Comparison of ENCODE assay signal across 28 cellular contexts in genomic region chr7:112190120-112190519, GRCh38.
"Had no signal": no experiment of that assay in that cellular context is flagged by ENCODE, and none has a peak within 500 bp of the region (broad histone marks: within the 10 kb centered on the region; RNA-seq: fewer than 3 reads in every experiment).

No MANE protein-coding gene starts in this region.

- H3K36me3 ChIP-seq: adrenal gland, breast epithelium, WERI-Rb-1 had no signal

- H3K27me3 ChIP-seq: adrenal gland, body of pancreas, breast epithelium had no signal

- H2AFZ ChIP-seq: PC-9 had no signal

- DNase-seq: activated CD4-positive, alpha-beta T cell treated with anti-CD3 and anti-CD28 coated beads, Interleukin-2, amount 10 ng/mL, durations not matched to agents 7 days and 5 days; activated CD4-positive, alpha-beta T cell treated with anti-CD3 and anti-CD28 coated beads, Interleukin-2, amount 50 U/mL, for 48 hours; activated CD8-positive, alpha-beta T cell treated with anti-CD3 and anti-CD28 coated beads, Interleukin-2, amount 10 ng/mL, durations not matched to agents 7 days and 5 days; activated gamma-delta T cell treated with Interleukin-2 at 50 U/mL for 16 hours; activated naive CD4-positive, alpha-beta T cell treated with anti-CD3 and anti-CD28 coated beads for 36 hours; activated T-cell treated with anti-CD3 and anti-CD28 coated beads, Interleukin-2, amount 50 U/mL, for 4 hours; adrenal gland; body of pancreas; NCI-H1105; NCI-H1417 treated with DMSO at 0.1 percent for 48 hours; NCI-H187 treated with DMSO at 0.1 percent for 48 hours; NCI-H2081; NCI-H2171 treated with DMSO at 0.1 percent for 48 hours; NCI-H2227 treated with DMSO at 0.1 percent for 48 hours; NCI-H446; NCI-H510A treated with DMSO at 0.1 percent for 48 hours; NCI-H69; NCI-H82; PC-9; Right ventricle myocardium superior; SW 1271; T-helper 1 cell; T-helper 2 cell; T-helper 9 cell; WERI-Rb-1 had no signal

- H3K9me3 ChIP-seq: adrenal gland, body of pancreas, breast epithelium had no signal

- ATAC-seq: activated CD8-positive, alpha-beta T cell treated with anti-CD3 and anti-CD28 coated beads, Interleukin-2, amount 10 ng/mL, durations not matched to agents 7 days and 5 days; activated naive CD4-positive, alpha-beta T cell treated with anti-CD3 and anti-CD28 coated beads, Interleukin-2, amount 50 U/mL, for 72 hours; activated T-cell treated with anti-CD3 and anti-CD28 coated beads, Interleukin-2, amount 50 U/mL, for 4 hours; body of pancreas had no signal

- H3K4me1 ChIP-seq: body of pancreas, breast epithelium had no signal

- H3K4me3 Mint-ChIP-seq: activated CD4-positive, alpha-beta T cell treated with anti-CD3 and anti-CD28 coated beads, Interleukin-2, amount 10 ng/mL, durations not matched to agents 7 days and 5 days; activated CD8-positive, alpha-beta T cell treated with anti-CD3 and anti-CD28 coated beads, Interleukin-2, amount 10 ng/mL, durations not matched to agents 7 days and 5 days; activated naive CD4-positive, alpha-beta T cell treated with anti-CD3 and anti-CD28 coated beads for 36 hours; activated T-cell treated with anti-CD3 and anti-CD28 coated beads, Interleukin-2, amount 50 U/mL, for 4 hours; activated T-helper 1 cell treated with anti-CD3 and anti-CD28 coated beads, Interleukin-12 subunit alpha, Interleukin-12 subunit beta, Interleukin-2, Interleukin-4 antibody, amounts not matched to agents 30 ng/mL and 10 ng/mL and 1 ng/mL, durations not matched to agents 14 hours and 24 hours and 36 hours had no signal

- H3K27ac ChIP-seq: adrenal gland, body of pancreas, breast epithelium, PC-9, WERI-Rb-1 had no signal

- H3K4me1 Mint-ChIP-seq: activated CD4-positive, alpha-beta T cell treated with anti-CD3 and anti-CD28 coated beads, Interleukin-2, amount 10 ng/mL, durations not matched to agents 7 days and 5 days had no signal

- H3K27ac Mint-ChIP-seq: activated CD4-positive, alpha-beta T cell treated with anti-CD3 and anti-CD28 coated beads, Interleukin-2, amount 10 ng/mL, durations not matched to agents 7 days and 5 days; activated CD8-positive, alpha-beta T cell treated with anti-CD3 and anti-CD28 coated beads, Interleukin-2, amount 10 ng/mL, durations not matched to agents 7 days and 5 days; activated naive CD4-positive, alpha-beta T cell treated with anti-CD3 and anti-CD28 coated beads for 36 hours; activated naive CD4-positive, alpha-beta T cell treated with anti-CD3 and anti-CD28 coated beads, Interleukin-2, amount 50 U/mL, for 72 hours; activated T-helper 1 cell treated with anti-CD3 and anti-CD28 coated beads, Interleukin-12 subunit alpha, Interleukin-12 subunit beta, Interleukin-2, Interleukin-4 antibody, amounts not matched to agents 30 ng/mL and 10 ng/mL and 1 ng/mL, durations not matched to agents 14 hours and 24 hours and 36 hours had no signal

- H3K9me3 Mint-ChIP-seq: activated CD4-positive, alpha-beta T cell treated with anti-CD3 and anti-CD28 coated beads, Interleukin-2, amount 10 ng/mL, durations not matched to agents 7 days and 5 days; activated T-helper 1 cell treated with anti-CD3 and anti-CD28 coated beads, Interleukin-12 subunit alpha, Interleukin-12 subunit beta, Interleukin-2, Interleukin-4 antibody, amounts not matched to agents 30 ng/mL and 10 ng/mL and 1 ng/mL, durations not matched to agents 14 hours and 24 hours and 36 hours had no signal

- H3K4me3 ChIP-seq: adrenal gland, body of pancreas, breast epithelium, PC-9 had no signal

- H3K4me2 ChIP-seq: PC-9 had no signal
